In the genomic region with DNA sequence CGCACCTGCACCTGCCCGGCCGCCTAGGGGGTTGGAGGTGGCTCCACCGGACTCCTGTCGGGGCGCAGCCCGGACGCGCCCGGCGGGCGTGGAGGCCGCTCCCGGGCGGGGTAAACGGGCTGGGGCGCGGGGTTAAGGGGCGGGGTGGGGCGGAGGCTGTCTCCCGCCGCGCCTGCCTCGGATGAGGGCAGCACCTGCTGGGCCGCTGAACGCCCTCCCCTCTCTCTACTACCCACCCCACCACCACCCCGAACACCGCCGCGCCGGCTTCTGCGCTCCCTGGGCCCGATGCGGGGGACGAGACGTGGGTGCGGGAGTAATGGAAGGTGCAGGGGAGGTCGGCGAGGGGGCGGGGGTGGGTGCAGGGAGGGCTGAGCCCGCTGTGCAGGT, we compare ENCODE assay signal across 9 cellular contexts.
DNase-seq lines count a peak whose midpoint lies in the region; ATAC-seq and TF ChIP-seq lines count a peak whose summit lies in the region.
"Had no signal": no experiment of that assay in that cellular context is flagged by ENCODE, and none has a peak within 500 bp of the region (broad histone marks: within the 10 kb centered on the region; RNA-seq: fewer than 3 reads in every experiment).

No MANE protein-coding gene starts in this region.

- H3K4me1 Mint-ChIP-seq in CD14-positive monocyte (peaks cover 24% of the 10 kb centered on the region), GM23338 (peaks cover 8% of the 10 kb centered on the region), immature natural killer cell (peaks cover 78 to 95% of the 10 kb centered on the region in 2 donors)
- H3K4me1 Mint-ChIP-seq in activated CD8-positive, alpha-beta T cell treated with anti-CD3 and anti-CD28 coated beads, Interleukin-2, amount 10 ng/mL, durations not matched to agents 7 days and 5 days (ENCODE audit: low read depth), result peaks cover 77% of the 10 kb centered on the region

- no peaks in the 10 kb centered on the region; the same call in 1 of the 2 replicates for H3K27me3 ChIP-seq in GM23338 (ENCODE audit: insufficient read depth)

- POLR2A ChIA-PET in activated CD8-positive, alpha-beta T cell treated with anti-CD3 and anti-CD28 coated beads, Interleukin-2, amount 10 ng/mL, durations not matched to agents 7 days and 5 days (lab: Charles Lee), result no interaction called here

- peaks cover 0 to 4% (median 2%) of the 10 kb centered on the region in 7 donors for H3K9me3 Mint-ChIP-seq in CD14-positive monocyte
- peaks cover 2% of the 10 kb centered on the region; the same call in 2 of the 3 replicates for H3K9me3 Mint-ChIP-seq in GM23338
- H3K9me3 Mint-ChIP-seq in activated CD8-positive, alpha-beta T cell treated with anti-CD3 and anti-CD28 coated beads, Interleukin-2, amount 10 ng/mL, durations not matched to agents 7 days and 5 days (ENCODE audit: insufficient read depth), result no peaks in the 10 kb centered on the region
- no peaks in the 10 kb centered on the region for H3K9me3 Mint-ChIP-seq in immature natural killer cell

- no peaks in the 10 kb centered on the region for H4K20me1 ChIP-seq in GM23338 (replicated peaks; ENCODE audit: insufficient read depth)

- peak overlapping the region; percentile 44 for H3K4me3 ChIP-seq in GM23338

- ATAC-seq in GM23338 (peak; percentile 86), HG03025 (IDR thresholded peaks at IDR 0.05; ENCODE audit: low FRiP score, unreplicated experiment) (no peak)
- peak; percentile 70 for ATAC-seq in activated CD8-positive, alpha-beta T cell treated with anti-CD3 and anti-CD28 coated beads, Interleukin-2, amount 10 ng/mL, durations not matched to agents 7 days and 5 days
- ATAC-seq: HCT116 had no signal

- H3K4me1 ChIP-seq in GM23338 (ENCODE audit: insufficient read depth), result peaks cover 7% of the 10 kb centered on the region; the same call in 1 of the 2 replicates

- H3F3A ChIP-seq in GM23338 (replicated peaks; ENCODE audit: low read depth), result no peaks in the 10 kb centered on the region

- peaks cover 29 to 51% (median 44%) of the 10 kb centered on the region in 3 donors for H3K27me3 Mint-ChIP-seq in CD14-positive monocyte (ENCODE audit: low read depth in 3 of 3)
- peaks cover 2% of the 10 kb centered on the region for H3K27me3 Mint-ChIP-seq in GM23338 (ENCODE audit: insufficient read depth, low read depth, poor library complexity)
- H3K27me3 Mint-ChIP-seq in activated CD8-positive, alpha-beta T cell treated with anti-CD3 and anti-CD28 coated beads, Interleukin-2, amount 10 ng/mL, durations not matched to agents 7 days and 5 days (ENCODE audit: low read depth), result no peaks in the 10 kb centered on the region
- H3K27me3 Mint-ChIP-seq in immature natural killer cell (ENCODE audit: low read depth in 3 of 3), result peaks cover 6 to 19% (median 8%) of the 10 kb centered on the region in 3 donors

- peak overlapping the region; percentile 78 for H3K4me2 ChIP-seq in GM23338

- no peak for TF ChIP-seq CTCF in CD14-positive monocyte (IDR thresholded peaks at IDR 0.05)
- TF ChIP-seq CTCF in GM23338 (conservative IDR thresholded peaks at IDR 0.05; ENCODE audit: low read depth in 2 of 2), result no peak

- no peaks in the 10 kb centered on the region for H3K36me3 ChIP-seq in GM23338 (ENCODE audit: insufficient read depth)

- 0 out of 2 replicates have a peak, but pooled peaks cover 4% of the 10 kb centered on the region for H3K9me2 ChIP-seq in GM23338 (ENCODE audit: insufficient read depth)

- no peak for DNase-seq in CD14-positive monocyte (ENCODE audit: low spot score)
- peak; percentile 24 for DNase-seq in GM23338 (ENCODE audit: low spot score)
- peak; percentile 69 for DNase-seq in activated CD8-positive, alpha-beta T cell treated with anti-CD3 and anti-CD28 coated beads, Interleukin-2, amount 10 ng/mL, durations not matched to agents 7 days and 5 days
- peak; percentile 37 to 53 (median 49) for DNase-seq in immature natural killer cell
- no peak for DNase-seq in NCI-H1930 (lab: John Stamatoyannopoulos, UW)
- no peak for DNase-seq in D341Med (ENCODE audit: low spot score)
- no peak for DNase-seq in NCI-H82 treated with DMSO at 0.1 percent for 48 hours (lab: John Stamatoyannopoulos, UW; ENCODE audit: unreplicated experiment)

- no peak overlapping the region for H3K27ac ChIP-seq in GM23338 (ENCODE audit: low read depth)

- intact Hi-C loops in CD14-positive monocyte (cut with micrococcal nuclease), result no loop called here

- CTCF ChIA-PET in activated CD8-positive, alpha-beta T cell treated with anti-CD3 and anti-CD28 coated beads, Interleukin-2, amount 10 ng/mL, durations not matched to agents 7 days and 5 days (lab: Charles Lee), result no interaction called here

- no peak overlapping the region for H3K27ac Mint-ChIP-seq in CD14-positive monocyte
- no peak overlapping the region for H3K27ac Mint-ChIP-seq in GM23338
- H3K27ac Mint-ChIP-seq in activated CD8-positive, alpha-beta T cell treated with anti-CD3 and anti-CD28 coated beads, Interleukin-2, amount 10 ng/mL, durations not matched to agents 7 days and 5 days, result peak overlapping the region; percentile 90
- H3K27ac Mint-ChIP-seq in immature natural killer cell, result peak overlapping the region; percentile 95 to 99 (median 98)

- peak overlapping the region; percentile 66 to 91 for H3K4me3 Mint-ChIP-seq in CD14-positive monocyte
- no peak overlapping the region for H3K4me3 Mint-ChIP-seq in GM23338
- H3K4me3 Mint-ChIP-seq in activated CD8-positive, alpha-beta T cell treated with anti-CD3 and anti-CD28 coated beads, Interleukin-2, amount 10 ng/mL, durations not matched to agents 7 days and 5 days, result peak overlapping the region; percentile 80
- H3K4me3 Mint-ChIP-seq in immature natural killer cell, result peak overlapping the region; percentile 89 to 97 (median 91)

- no peak overlapping the region for H2AFZ ChIP-seq in GM23338

- peaks cover 0 to 4% of the 10 kb centered on the region in 2 donors for H3K36me3 Mint-ChIP-seq in CD14-positive monocyte
- H3K36me3 Mint-ChIP-seq in GM23338 (ENCODE audit: low read depth), result no peaks in the 10 kb centered on the region
- peaks cover 28% of the 10 kb centered on the region for H3K36me3 Mint-ChIP-seq in activated CD8-positive, alpha-beta T cell treated with anti-CD3 and anti-CD28 coated beads, Interleukin-2, amount 10 ng/mL, durations not matched to agents 7 days and 5 days (ENCODE audit: low read depth)
- H3K36me3 Mint-ChIP-seq in immature natural killer cell, result peaks cover 10 to 11% (median 10%) of the 10 kb centered on the region in 3 donors

- H3K79me2 ChIP-seq in GM23338 (replicated peaks; ENCODE audit: insufficient read depth), result no peaks in the 10 kb centered on the region

TF ChIP-seq in GM23338, 12 proteins besides CTCF, POLR2A, EP300 and RAD21 (continues in another document):
- TF ChIP-seq, protein P1, sequence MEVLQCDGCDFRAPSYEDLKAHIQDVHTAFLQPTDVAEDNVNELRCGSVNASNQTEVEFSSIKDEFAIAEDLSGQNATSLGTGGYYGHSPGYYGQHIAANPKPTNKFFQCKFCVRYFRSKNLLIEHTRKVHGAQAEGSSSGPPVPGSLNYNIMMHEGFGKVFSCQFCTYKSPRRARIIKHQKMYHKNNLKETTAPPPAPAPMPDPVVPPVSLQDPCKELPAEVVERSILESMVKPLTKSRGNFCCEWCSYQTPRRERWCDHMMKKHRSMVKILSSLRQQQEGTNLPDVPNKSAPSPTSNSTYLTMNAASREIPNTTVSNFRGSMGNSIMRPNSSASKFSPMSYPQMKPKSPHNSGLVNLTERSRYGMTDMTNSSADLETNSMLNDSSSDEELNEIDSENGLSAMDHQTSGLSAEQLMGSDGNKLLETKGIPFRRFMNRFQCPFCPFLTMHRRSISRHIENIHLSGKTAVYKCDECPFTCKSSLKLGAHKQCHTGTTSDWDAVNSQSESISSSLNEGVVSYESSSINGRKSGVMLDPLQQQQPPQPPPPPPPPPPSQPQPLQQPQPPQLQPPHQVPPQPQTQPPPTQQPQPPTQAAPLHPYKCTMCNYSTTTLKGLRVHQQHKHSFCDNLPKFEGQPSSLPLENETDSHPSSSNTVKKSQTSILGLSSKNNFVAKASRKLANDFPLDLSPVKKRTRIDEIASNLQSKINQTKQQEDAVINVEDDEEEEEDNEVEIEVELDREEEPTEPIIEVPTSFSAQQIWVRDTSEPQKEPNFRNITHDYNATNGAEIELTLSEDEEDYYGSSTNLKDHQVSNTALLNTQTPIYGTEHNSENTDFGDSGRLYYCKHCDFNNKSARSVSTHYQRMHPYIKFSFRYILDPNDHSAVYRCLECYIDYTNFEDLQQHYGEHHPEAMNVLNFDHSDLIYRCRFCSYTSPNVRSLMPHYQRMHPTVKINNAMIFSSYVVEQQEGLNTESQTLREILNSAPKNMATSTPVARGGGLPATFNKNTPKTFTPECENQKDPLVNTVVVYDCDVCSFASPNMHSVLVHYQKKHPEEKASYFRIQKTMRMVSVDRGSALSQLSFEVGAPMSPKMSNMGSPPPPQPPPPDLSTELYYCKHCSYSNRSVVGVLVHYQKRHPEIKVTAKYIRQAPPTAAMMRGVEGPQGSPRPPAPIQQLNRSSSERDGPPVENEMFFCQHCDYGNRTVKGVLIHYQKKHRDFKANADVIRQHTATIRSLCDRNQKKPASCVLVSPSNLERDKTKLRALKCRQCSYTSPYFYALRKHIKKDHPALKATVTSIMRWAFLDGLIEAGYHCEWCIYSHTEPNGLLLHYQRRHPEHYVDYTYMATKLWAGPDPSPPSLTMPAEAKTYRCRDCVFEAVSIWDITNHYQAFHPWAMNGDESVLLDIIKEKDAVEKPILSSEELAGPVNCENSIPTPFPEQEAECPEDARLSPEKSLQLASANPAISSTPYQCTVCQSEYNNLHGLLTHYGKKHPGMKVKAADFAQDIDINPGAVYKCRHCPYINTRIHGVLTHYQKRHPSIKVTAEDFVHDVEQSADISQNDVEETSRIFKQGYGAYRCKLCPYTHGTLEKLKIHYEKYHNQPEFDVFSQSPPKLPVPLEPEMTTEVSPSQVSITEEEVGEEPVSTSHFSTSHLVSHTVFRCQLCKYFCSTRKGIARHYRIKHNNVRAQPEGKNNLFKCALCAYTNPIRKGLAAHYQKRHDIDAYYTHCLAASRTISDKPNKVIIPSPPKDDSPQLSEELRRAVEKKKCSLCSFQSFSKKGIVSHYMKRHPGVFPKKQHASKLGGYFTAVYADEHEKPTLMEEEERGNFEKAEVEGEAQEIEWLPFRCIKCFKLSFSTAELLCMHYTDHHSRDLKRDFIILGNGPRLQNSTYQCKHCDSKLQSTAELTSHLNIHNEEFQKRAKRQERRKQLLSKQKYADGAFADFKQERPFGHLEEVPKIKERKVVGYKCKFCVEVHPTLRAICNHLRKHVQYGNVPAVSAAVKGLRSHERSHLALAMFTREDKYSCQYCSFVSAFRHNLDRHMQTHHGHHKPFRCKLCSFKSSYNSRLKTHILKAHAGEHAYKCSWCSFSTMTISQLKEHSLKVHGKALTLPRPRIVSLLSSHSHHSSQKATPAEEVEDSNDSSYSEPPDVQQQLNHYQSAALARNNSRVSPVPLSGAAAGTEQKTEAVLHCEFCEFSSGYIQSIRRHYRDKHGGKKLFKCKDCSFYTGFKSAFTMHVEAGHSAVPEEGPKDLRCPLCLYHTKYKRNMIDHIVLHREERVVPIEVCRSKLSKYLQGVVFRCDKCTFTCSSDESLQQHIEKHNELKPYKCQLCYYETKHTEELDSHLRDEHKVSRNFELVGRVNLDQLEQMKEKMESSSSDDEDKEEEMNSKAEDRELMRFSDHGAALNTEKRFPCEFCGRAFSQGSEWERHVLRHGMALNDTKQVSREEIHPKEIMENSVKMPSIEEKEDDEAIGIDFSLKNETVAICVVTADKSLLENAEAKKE (CRISPR knock-in tag; IDR thresholded peaks at IDR 0.05), result no peak
- no peak for TF ChIP-seq CREB1 (CRISPR knock-in tag; IDR thresholded peaks at IDR 0.05; ENCODE audit: low read depth)

Comparison
In these comparisons a context has a peak if more than half of its experiments do, and no peak if none do; other contexts are left out.
1. DNase-seq: peak in GM23338 (single experiment), activated CD8-positive, alpha-beta T cell treated with anti-CD3 and anti-CD28 coated beads, Interleukin-2, amount 10 ng/mL, durations not matched to agents 7 days and 5 days (single experiment) and immature natural killer cell (3 of 3); none in CD14-positive monocyte (single experiment), NCI-H1930 (0 of 2), D341Med (single experiment) and NCI-H82 treated with DMSO at 0.1 percent for 48 hours (single experiment).
2. H3K27ac Mint-ChIP-seq: peak in activated CD8-positive, alpha-beta T cell treated with anti-CD3 and anti-CD28 coated beads, Interleukin-2, amount 10 ng/mL, durations not matched to agents 7 days and 5 days (single experiment) and immature natural killer cell (6 of 6); none in CD14-positive monocyte (0 of 7) and GM23338 (single experiment).